Comparison of ENCODE assay signal across 26 cellular contexts in the genomic region with DNA sequence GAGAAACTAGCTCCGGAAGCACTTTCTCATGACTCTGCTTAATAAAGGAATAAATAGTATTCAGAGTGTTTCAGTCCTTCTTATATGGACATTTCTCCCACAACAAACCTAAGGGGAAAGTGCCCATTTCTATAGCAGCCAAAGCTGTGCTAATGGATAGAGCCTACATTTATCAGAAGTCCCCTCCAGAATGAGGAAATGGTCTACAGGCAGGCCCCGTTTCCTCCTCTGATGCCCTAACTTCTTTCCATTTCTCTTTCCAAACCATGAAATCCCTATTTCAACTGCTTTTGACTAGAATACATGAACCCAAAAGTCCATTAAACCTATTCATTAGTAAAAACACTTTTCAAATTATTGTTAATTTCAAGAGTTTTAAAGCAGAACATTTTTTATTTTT. TPM values are rescaled to one million over a fixed set of nuclear protein-coding genes. Genes with fewer than 3 reads are reported as not detected.
A peak's percentile ranks its signal among the peaks of the same experiment; 100 is the strongest.
DNase-seq lines count a peak whose midpoint lies in the region; ATAC-seq and TF ChIP-seq lines count a peak whose summit lies in the region.
"Had no signal": no experiment of that assay in that cellular context is flagged by ENCODE, and none has a peak within 500 bp of the region (broad histone marks: within the 10 kb centered on the region; RNA-seq: fewer than 3 reads in every experiment).

No MANE protein-coding gene starts in this region.

- no peak for TF ChIP-seq POLR2A in GM18505 (IDR thresholded peaks at IDR 0.05; ENCODE audit: borderline replicate concordance, extremely low read depth, insufficient read depth, insufficient read length)

- peaks cover 8% of the 10 kb centered on the region; the same call in 1 of the 2 replicates for H3K36me3 ChIP-seq in OCI-LY7 (ENCODE audit: insufficient read depth, low read length)
- H3K36me3 ChIP-seq in subcutaneous abdominal adipose tissue (ENCODE audit: control insufficient read depth in 5 of 5, insufficient read depth in 5 of 5, low read length in 5 of 5), result no peaks in the 10 kb centered on the region
- H3K36me3 ChIP-seq: brain microvascular endothelial cell, sigmoid colon, upper lobe of left lung, WERI-Rb-1 had no signal

- ATAC-seq in GM18505 (IDR thresholded peaks at IDR 0.05; ENCODE audit: unreplicated experiment) (no peak), HG02870 (IDR thresholded peaks at IDR 0.05; ENCODE audit: unreplicated experiment) (no peak)
- ATAC-seq: activated CD8-positive, alpha-beta memory T cell treated with anti-CD3 and anti-CD28 coated beads, Interleukin-2, amount 10 ng/mL, durations not matched to agents 7 days and 5 days; activated T-cell treated with anti-CD3 and anti-CD28 coated beads, Interleukin-2, amount 50 U/mL, for 72 hours; effector memory CD8-positive, alpha-beta T cell; esophagus mucosa had no signal

- no TSS peak for BruUV-seq in OCI-LY7 (replicated peaks; lab: Mats Ljungman, UMichigan)

- H3K4me3 Mint-ChIP-seq in dendritic cell treated with granulocyte-macrophage colony-stimulating factor and Interleukin-4, amounts not matched to agents 40 ng/mL and 50 ng/mL, for 4 days, result no peak overlapping the region
- H3K4me3 Mint-ChIP-seq: activated CD4-positive, alpha-beta T cell treated with anti-CD3 and anti-CD28 coated beads, Interleukin-2, amount 10 ng/mL, durations not matched to agents 24 days and 14 days; activated CD8-positive, alpha-beta memory T cell treated with anti-CD3 and anti-CD28 coated beads, Interleukin-2, amount 10 ng/mL, durations not matched to agents 7 days and 5 days; activated T-cell treated with anti-CD3 and anti-CD28 coated beads, Interleukin-2, amount 50 U/mL, for 72 hours; effector memory CD8-positive, alpha-beta T cell had no signal

- H3K27ac ChIP-seq in OCI-LY7 (ENCODE audit: low read depth, low read length, poor library complexity, severe bottlenecking) (no peak overlapping the region), subcutaneous abdominal adipose tissue (ENCODE audit: low read depth, low read length) (peak overlapping the region; percentile 95)
- H3K27ac ChIP-seq: brain microvascular endothelial cell, hepatocyte, SJSA1, WERI-Rb-1 had no signal

- peak overlapping the region; percentile 16; the same call in 1 of the 2 replicates for H3K4me2 ChIP-seq in OCI-LY7 (ENCODE audit: low read length)
- H3K4me2 ChIP-seq: hepatocyte had no signal

- peaks cover 81% of the 10 kb centered on the region for H3K4me1 Mint-ChIP-seq in dendritic cell treated with granulocyte-macrophage colony-stimulating factor and Interleukin-4, amounts not matched to agents 40 ng/mL and 50 ng/mL, for 4 days (ENCODE audit: low read depth)

- DNase-seq in SKM-1 treated with dmso at 0.1 percent for 144 hours (lab: John Stamatoyannopoulos, UW; ENCODE audit: unreplicated experiment), result peak; percentile 15
- no peak for DNase-seq in SKM-1 (lab: John Stamatoyannopoulos, UW; ENCODE audit: unreplicated experiment)
- peak; percentile 13 for DNase-seq in OCI-LY7 (ENCODE audit: low spot score)
- no peak for DNase-seq in ecto neural progenitor cell (ENCODE audit: low spot score)
- DNase-seq: 8988T; activated CD4-positive, alpha-beta T cell treated with anti-CD3 and anti-CD28 coated beads, Interleukin-2, amount 10 ng/mL, durations not matched to agents 24 days and 14 days; activated CD8-positive, alpha-beta memory T cell treated with anti-CD3 and anti-CD28 coated beads, Interleukin-2, amount 10 ng/mL, durations not matched to agents 7 days and 5 days; activated naive CD4-positive, alpha-beta T cell treated with Interleukin-2 at 50 U/mL for 16 hours; activated T-cell treated with anti-CD3 and anti-CD28 coated beads, Interleukin-2, amount 50 U/mL, for 72 hours; AML-193; brain microvascular endothelial cell; DMS53; effector memory CD8-positive, alpha-beta T cell; NCI-H2081; NCI-H446 treated with DMSO at 0.1 percent for 48 hours; sigmoid colon; T-helper 2 cell; upper lobe of left lung; WERI-Rb-1 had no signal

- peaks cover 85% of the 10 kb centered on the region for H3K79me2 ChIP-seq in OCI-LY7 (ENCODE audit: insufficient read depth, low read depth, low read length)

- no peaks in the 10 kb centered on the region for H3K9me3 ChIP-seq in OCI-LY7 (ENCODE audit: low read length)
- H3K9me3 ChIP-seq in subcutaneous abdominal adipose tissue (ENCODE audit: control insufficient read depth in 5 of 5, low read length in 5 of 5), result no peaks in the 10 kb centered on the region
- H3K9me3 ChIP-seq: sigmoid colon, upper lobe of left lung had no signal

- intact Hi-C loops in OCI-LY7 (cut with micrococcal nuclease; ENCODE audit: unreplicated experiment), result loop anchor here (10.0 kb wide), 1 partner anchor 654 kb away; the partner anchor contains the start of gene CCDC110
- intact Hi-C loops in dendritic cell treated with granulocyte-macrophage colony-stimulating factor and Interleukin-4, amounts not matched to agents 40 ng/mL and 50 ng/mL, for 4 days (cut with micrococcal nuclease), result no loop called here

- peak overlapping the region; percentile 81 for H3K27ac Mint-ChIP-seq in dendritic cell treated with granulocyte-macrophage colony-stimulating factor and Interleukin-4, amounts not matched to agents 40 ng/mL and 50 ng/mL, for 4 days
- H3K27ac Mint-ChIP-seq: activated CD4-positive, alpha-beta T cell treated with anti-CD3 and anti-CD28 coated beads, Interleukin-2, amount 10 ng/mL, durations not matched to agents 24 days and 14 days; activated CD8-positive, alpha-beta memory T cell treated with anti-CD3 and anti-CD28 coated beads, Interleukin-2, amount 10 ng/mL, durations not matched to agents 7 days and 5 days; activated T-cell treated with anti-CD3 and anti-CD28 coated beads, Interleukin-2, amount 50 U/mL, for 72 hours; effector memory CD8-positive, alpha-beta T cell had no signal

- H3K36me3 Mint-ChIP-seq in dendritic cell treated with granulocyte-macrophage colony-stimulating factor and Interleukin-4, amounts not matched to agents 40 ng/mL and 50 ng/mL, for 4 days (ENCODE audit: low read depth), result peaks cover 8% of the 10 kb centered on the region
- H3K36me3 Mint-ChIP-seq: activated CD8-positive, alpha-beta memory T cell treated with anti-CD3 and anti-CD28 coated beads, Interleukin-2, amount 10 ng/mL, durations not matched to agents 7 days and 5 days had no signal

- no peaks in the 10 kb centered on the region for H3K9me3 Mint-ChIP-seq in dendritic cell treated with granulocyte-macrophage colony-stimulating factor and Interleukin-4, amounts not matched to agents 40 ng/mL and 50 ng/mL, for 4 days
- H3K9me3 Mint-ChIP-seq: activated CD4-positive, alpha-beta T cell treated with anti-CD3 and anti-CD28 coated beads, Interleukin-2, amount 10 ng/mL, durations not matched to agents 24 days and 14 days; activated T-cell treated with anti-CD3 and anti-CD28 coated beads, Interleukin-2, amount 50 U/mL, for 72 hours; effector memory CD8-positive, alpha-beta T cell had no signal

- no peaks in the 10 kb centered on the region for H3K9me2 ChIP-seq in OCI-LY7 (ENCODE audit: insufficient read depth, low read length)

- CTCF ChIA-PET in OCI-LY7 (lab: Charles Lee; ENCODE audit: unreplicated experiment), result no interaction called here

- H3K27me3 Mint-ChIP-seq in dendritic cell treated with granulocyte-macrophage colony-stimulating factor and Interleukin-4, amounts not matched to agents 40 ng/mL and 50 ng/mL, for 4 days, result no peaks in the 10 kb centered on the region
- H3K27me3 Mint-ChIP-seq: activated CD4-positive, alpha-beta T cell treated with anti-CD3 and anti-CD28 coated beads, Interleukin-2, amount 10 ng/mL, durations not matched to agents 24 days and 14 days; activated CD8-positive, alpha-beta memory T cell treated with anti-CD3 and anti-CD28 coated beads, Interleukin-2, amount 10 ng/mL, durations not matched to agents 7 days and 5 days; effector memory CD8-positive, alpha-beta T cell had no signal

- peaks cover 24% of the 10 kb centered on the region; the same call in 1 of the 2 replicates for H4K20me1 ChIP-seq in OCI-LY7 (ENCODE audit: insufficient read depth, low read length)

- TF ChIP-seq CTCF in OCI-LY7 (conservative IDR thresholded peaks at IDR 0.05; ENCODE audit: low read length), result no peak

- H3K4me1 ChIP-seq in OCI-LY7 (ENCODE audit: insufficient read depth, low read length, poor library complexity, severe bottlenecking) (peaks cover 71% of the 10 kb centered on the region), subcutaneous abdominal adipose tissue (ENCODE audit: control insufficient read depth in 5 of 5, insufficient read depth in 5 of 5, low read length in 5 of 5) (peaks cover 0 to 87% (median 76%) of the 10 kb centered on the region in 5 donors)

- H2AFZ ChIP-seq in OCI-LY7 (ENCODE audit: low read length), result no peak overlapping the region
- H2AFZ ChIP-seq: hepatocyte had no signal

- H3K27me3 ChIP-seq in subcutaneous abdominal adipose tissue (ENCODE audit: control insufficient read depth in 5 of 5, insufficient read depth in 4 of 5, low read length in 5 of 5), result no peaks in the 10 kb centered on the region
- H3K27me3 ChIP-seq: brain microvascular endothelial cell, hepatocyte, sigmoid colon, upper lobe of left lung had no signal

- H3K4me3 ChIP-seq in OCI-LY7 (ENCODE audit: low read depth, low read length, poor library complexity, severe bottlenecking) (no peak overlapping the region), subcutaneous abdominal adipose tissue (ENCODE audit: low read depth in 1 of 5, low read length in 5 of 5) (peak overlapping the region; percentile 12 to 59 (median 39))
- H3K4me3 ChIP-seq: hepatocyte, sigmoid colon, SJSA1 had no signal

- POLR2A ChIA-PET in OCI-LY7 (lab: Charles Lee), result interaction anchor here (0.7 to 1.5 kb wide), 3 partner anchors 27 to 271 kb away, joined by 3 read pairs; no protein-coding TSS in a partner anchor

- H3K9ac ChIP-seq in subcutaneous abdominal adipose tissue (ENCODE audit: low read length in 5 of 5), result peak overlapping the region in 4 of 5 donors; percentile 12 to 73 (median 43)

RNA-seq across cellular contexts. Expression of gene ACSL1, which starts 4.5 kb away (rescaled TPM):
- 20.8 and 24.3 TPM in 2 replicates for total RNA-seq in OCI-LY7 (2014; rRNA removed; shearing (Covaris generic))
- 32.0 and 32.9 TPM in 2 replicates for total RNA-seq in OCI-LY7 (2022)

Comparison
In these comparisons a context has a peak if more than half of its experiments do, and no peak if none do; other contexts are left out.
1. DNase-seq: peak in SKM-1 treated with dmso at 0.1 percent for 144 hours (single experiment) and OCI-LY7 (single experiment); none in SKM-1 (single experiment) and ecto neural progenitor cell (single experiment).